Comparison of ENCODE assay signal across 10 cellular contexts in the genomic region with DNA sequence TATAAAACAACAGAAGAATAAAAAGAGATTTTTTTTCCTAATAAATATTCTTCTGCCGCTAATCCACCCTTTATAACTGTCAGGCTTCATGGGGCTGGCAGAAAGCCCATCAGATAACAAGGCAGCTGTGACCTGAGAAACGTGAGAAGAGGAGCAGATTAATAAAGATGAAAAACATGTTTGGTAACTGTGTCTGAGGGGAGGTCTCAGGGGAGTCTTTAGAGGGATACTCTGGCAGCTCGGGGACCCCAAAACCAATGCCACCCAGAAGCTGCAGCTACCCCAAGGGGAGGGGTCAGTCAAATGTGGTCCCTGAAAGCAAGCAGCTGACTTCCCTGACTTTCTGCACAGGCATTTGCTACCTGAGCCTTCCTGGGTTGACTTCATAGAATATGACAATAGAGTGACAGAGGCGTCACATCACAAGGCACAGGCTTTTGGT. TPM values are rescaled to one million over a fixed set of nuclear protein-coding genes. Genes with fewer than 3 reads are reported as not detected.
DNase-seq lines count a peak whose midpoint lies in the region; FAIRE-seq and TF ChIP-seq lines count a peak whose summit lies in the region.
"Had no signal": no experiment of that assay in that cellular context is flagged by ENCODE, and none has a peak within 500 bp of the region (broad histone marks: within the 10 kb centered on the region; RNA-seq: fewer than 3 reads in every experiment).

No MANE protein-coding gene starts in this region.

- no peak overlapping the region for H3K27ac ChIP-seq in H9 (ENCODE audit: insufficient read length, low read depth, low read length)
- H3K27ac ChIP-seq: right atrium auricular region had no signal

- no peak overlapping the region for H2AK5ac ChIP-seq in H9 (ENCODE audit: insufficient read length, low read length)

- H2BK15ac ChIP-seq in H9 (ENCODE audit: low read depth, low read length) = no peak overlapping the region

- H2BK20ac ChIP-seq in H9 (ENCODE audit: low read depth, low read length, poor library complexity, severe bottlenecking) = no peak overlapping the region

- no peaks in the 10 kb centered on the region for H3K4me1 Mint-ChIP-seq in nephron progenitor cell
- peaks cover 15 to 17% of the 10 kb centered on the region in 2 experiments for H3K4me1 Mint-ChIP-seq in H9

- H3K79me2 ChIP-seq in H9 (ENCODE audit: insufficient read depth, low read length) = no peaks in the 10 kb centered on the region

- H2BK120ac ChIP-seq in H9 (ENCODE audit: low read depth, low read length, poor library complexity, severe bottlenecking) = no peak overlapping the region

- no peak overlapping the region for H3K23ac ChIP-seq in H9 (ENCODE audit: insufficient read length, low read depth, low read length)

- no peak overlapping the region for H3K4me3 Mint-ChIP-seq in nephron progenitor cell
- no peak overlapping the region for H3K4me3 Mint-ChIP-seq in H9

- no peak overlapping the region for H3K4me2 ChIP-seq in H9 (ENCODE audit: insufficient read depth, insufficient read length, low read length)

- H3K9me3 Mint-ChIP-seq in nephron progenitor cell (no peaks in the 10 kb centered on the region), H9 (no peaks in the 10 kb centered on the region)

- no peak overlapping the region for H2AFZ ChIP-seq in H9 (ENCODE audit: low read length)

- no peak overlapping the region for H3K27ac Mint-ChIP-seq in nephron progenitor cell
- no peak overlapping the region for H3K27ac Mint-ChIP-seq in H9

- no peak overlapping the region for H3K4ac ChIP-seq in H9 (ENCODE audit: low read depth, low read length)

- no peaks in the 10 kb centered on the region for H3K27me3 ChIP-seq in H9 (ENCODE audit: insufficient read depth, low read length)
- H3K27me3 ChIP-seq: right atrium auricular region had no signal

- H3K56ac ChIP-seq in H9 (ENCODE audit: insufficient read length, low read depth, low read length) = no peak overlapping the region

- no peaks in the 10 kb centered on the region for H3K23me2 ChIP-seq in H9 (ENCODE audit: insufficient read length, low read depth, low read length, poor library complexity, severe bottlenecking)

- WGBS in H9 (ENCODE audit: extremely low coverage, insufficient read length, low lambda C conversion rate) = no CpG with 5 or more reads among the region's 4 CpGs

- DNase-seq in DMS 273 (lab: John Stamatoyannopoulos, UW; ENCODE audit: unreplicated experiment) = peak; percentile 86
- peak; percentile 98 for DNase-seq in NCI-H1105 treated with DMSO at 0.1 percent for 48 hours (lab: John Stamatoyannopoulos, UW)
- DNase-seq in NCI-H82 treated with DMSO at 0.1 percent for 48 hours (lab: John Stamatoyannopoulos, UW; ENCODE audit: unreplicated experiment) = peak; percentile 39
- DNase-seq in fibroblast of villous mesenchyme (ENCODE audit: low read depth) = peak; percentile 37
- no peak for DNase-seq in nephron progenitor cell
- no peak for DNase-seq in H9
- no peak for DNase-seq in RCC 7860 (ENCODE audit: low spot score)
- no peak for DNase-seq in D721Med (ENCODE audit: insufficient read length, low spot score)
- DNase-seq: foreskin melanocyte had no signal

- no peak overlapping the region for H2BK5ac ChIP-seq in H9 (ENCODE audit: insufficient read length, low read length)

- no peak overlapping the region for H3K14ac ChIP-seq in H9 (ENCODE audit: insufficient read depth, low read length)

- peaks cover 8% of the 10 kb centered on the region for H3K4me1 ChIP-seq in H9 (ENCODE audit: insufficient read depth, low read length)
- H3K4me1 ChIP-seq: right atrium auricular region had no signal

- H3K4me3 ChIP-seq in fibroblast of villous mesenchyme (ENCODE audit: low read depth, low read length) = no peak overlapping the region
- H3K4me3 ChIP-seq: right atrium auricular region had no signal

- H3K9ac ChIP-seq in H9 (ENCODE audit: extremely low read depth, insufficient read length, low read length) = no peak overlapping the region

- H3K79me1 ChIP-seq in H9 (ENCODE audit: insufficient read depth, low read depth, low read length, poor library complexity, severe bottlenecking) = no peaks in the 10 kb centered on the region

- H3K9me3 ChIP-seq in H9 (ENCODE audit: control insufficient read depth, low read depth, low read length) = no peaks in the 10 kb centered on the region
- H3K9me3 ChIP-seq: right atrium auricular region had no signal

- no peak overlapping the region for H3T11ph ChIP-seq in H9 (ENCODE audit: low read length)

- H3K27me3 Mint-ChIP-seq in nephron progenitor cell (ENCODE audit: low read depth, poor library complexity) (peaks cover 5% of the 10 kb centered on the region), H9 (ENCODE audit: low read depth) (peaks cover 2% of the 10 kb centered on the region; the same call in 1 of the 2 replicates)

- no peak overlapping the region for H4K5ac ChIP-seq in H9 (ENCODE audit: insufficient read length, low read depth, low read length)

- FAIRE-seq in RCC 7860 (lab: Jason Lieb, UNC) (no peak), D721Med (lab: Jason Lieb, UNC) (no peak)

- H4K91ac ChIP-seq in H9 (ENCODE audit: insufficient read length, low read depth, low read length) = no peak overlapping the region

- H3K18ac ChIP-seq in H9 (ENCODE audit: insufficient read length, low read depth, low read length) = no peak overlapping the region

- no peak overlapping the region for H2BK12ac ChIP-seq in H9 (ENCODE audit: insufficient read length, low read depth, low read length)

- H3K36me3 Mint-ChIP-seq in nephron progenitor cell (ENCODE audit: low read depth) (no peaks in the 10 kb centered on the region), H9 (ENCODE audit: insufficient read depth in 1 of 3, low read depth in 3 of 3) (no peaks in the 10 kb centered on the region)

- H4K8ac ChIP-seq in H9 (replicated peaks; ENCODE audit: insufficient read length, low read depth, low read length) = no peak overlapping the region

- TF ChIP-seq CTCF in fibroblast of villous mesenchyme (IDR thresholded peaks at IDR 0.05; ENCODE audit: insufficient read depth, low read depth, low read length) (no peak), nephron progenitor cell (IDR thresholded peaks at IDR 0.05) (no peak), H9 (conservative IDR thresholded peaks at IDR 0.05) (no peak), D721Med (IDR thresholded peaks at IDR 0.05; ENCODE audit: insufficient read depth, missing control alignments) (no peak)

- no peaks in the 10 kb centered on the region for H4K20me1 ChIP-seq in H9 (ENCODE audit: control insufficient read depth, insufficient read depth, insufficient read length)

RNA-seq across cellular contexts. Expression of a gene that starts 48.4 kb away (rescaled TPM):
- not detected in 2 replicates for total RNA-seq in fibroblast of villous mesenchyme
- total RNA-seq in H9 (2021) = not detected in 2 replicates

Comparison
In these comparisons a context has a peak if more than half of its experiments do, and no peak if none do; other contexts are left out.
1. DNase-seq: peak in DMS 273 (single experiment), NCI-H1105 treated with DMSO at 0.1 percent for 48 hours (single experiment), NCI-H82 treated with DMSO at 0.1 percent for 48 hours (single experiment) and fibroblast of villous mesenchyme (single experiment); none in nephron progenitor cell (single experiment), H9 (single experiment), RCC 7860 (single experiment) and D721Med (single experiment).